Comparison of ENCODE assay signal across 8 cellular contexts in the genomic region with DNA sequence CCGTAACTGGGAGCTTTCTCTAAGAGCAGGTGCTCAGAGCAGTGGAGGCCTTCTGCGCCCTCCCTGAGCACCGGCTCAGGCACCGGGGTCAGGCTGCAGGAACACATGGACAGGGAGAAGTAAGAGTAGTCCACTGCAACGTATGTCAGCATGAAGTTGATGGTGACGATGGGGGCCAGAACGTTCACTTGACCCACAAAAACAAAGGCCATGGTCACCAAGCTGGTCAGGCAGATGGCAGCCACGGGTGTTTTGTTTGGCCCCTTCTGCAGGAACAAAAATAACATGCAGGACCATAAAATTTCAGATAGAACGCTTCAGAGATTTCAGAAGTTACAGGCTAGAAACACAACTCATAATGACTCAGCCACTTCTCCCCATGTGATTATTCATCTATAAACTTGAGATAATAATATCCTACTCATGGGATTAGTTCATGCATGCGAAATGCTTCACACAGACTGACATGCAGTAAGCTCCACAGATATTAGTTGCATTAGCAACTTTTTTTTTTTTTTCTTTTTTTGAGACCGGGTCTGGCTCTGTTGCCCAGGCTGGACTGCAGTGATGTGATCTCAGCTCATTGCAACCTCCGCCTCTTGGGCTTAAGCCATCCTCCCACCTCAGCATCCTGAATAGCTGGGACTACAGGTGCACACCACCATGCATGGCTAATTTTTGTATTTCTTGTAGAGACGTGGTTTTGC. TPM values are rescaled to one million over a fixed set of nuclear protein-coding genes. Genes with fewer than 3 reads are reported as not detected.
DNase-seq lines count a peak whose midpoint lies in the region; ATAC-seq and TF ChIP-seq lines count a peak whose summit lies in the region.

No MANE protein-coding gene starts in this region.

- no peak for TF ChIP-seq CTCF in foreskin fibroblast (IDR thresholded peaks at IDR 0.05; ENCODE audit: low read depth, low read length)

- no peak overlapping the region for H3K4me3 ChIP-seq in foreskin fibroblast (ENCODE audit: low read depth in 1 of 2, low read length in 2 of 2)

- DNase-seq in DMS79 (lab: John Stamatoyannopoulos, UW) (peak; percentile 2), NCI-H460 (ENCODE audit: extremely low read depth, low read depth) (peak; percentile 71), foreskin fibroblast (peak; percentile 76 to 86), NCI-H526 (lab: John Stamatoyannopoulos, UW) (no peak), NCI-H446 treated with DMSO at 0.1 percent for 48 hours (lab: John Stamatoyannopoulos, UW) (no peak)
- DNase-seq in central memory CD4-positive, alpha-beta T cell, result no peak

- peak; percentile 44 for ATAC-seq in GM21447 (IDR thresholded peaks at IDR 0.05; ENCODE audit: unreplicated experiment)
- no peak for ATAC-seq in HG02938 (IDR thresholded peaks at IDR 0.05; ENCODE audit: unreplicated experiment)

RNA-seq across cellular contexts. Expression of gene HEG1, which starts 52.2 kb away (rescaled TPM):
- total RNA-seq in NCI-H460 (2014; rRNA removed; shearing (Covaris generic)), result 10.4 TPM in 2 replicates
- 5.2 and 5.9 TPM in 2 replicates for polyA plus RNA-seq in NCI-H460 (2014; cell fraction: nucleus; rRNA removed)

Comparison
In these comparisons a context has a peak if more than half of its experiments do, and no peak if none do; other contexts are left out.
1. DNase-seq: peak in DMS79 (single experiment), NCI-H460 (single experiment) and foreskin fibroblast (2 of 2); none in NCI-H526 (0 of 2), NCI-H446 treated with DMSO at 0.1 percent for 48 hours (single experiment) and central memory CD4-positive, alpha-beta T cell (single experiment).